ENCODE assay signal across 25 cellular contexts in the genomic region with DNA sequence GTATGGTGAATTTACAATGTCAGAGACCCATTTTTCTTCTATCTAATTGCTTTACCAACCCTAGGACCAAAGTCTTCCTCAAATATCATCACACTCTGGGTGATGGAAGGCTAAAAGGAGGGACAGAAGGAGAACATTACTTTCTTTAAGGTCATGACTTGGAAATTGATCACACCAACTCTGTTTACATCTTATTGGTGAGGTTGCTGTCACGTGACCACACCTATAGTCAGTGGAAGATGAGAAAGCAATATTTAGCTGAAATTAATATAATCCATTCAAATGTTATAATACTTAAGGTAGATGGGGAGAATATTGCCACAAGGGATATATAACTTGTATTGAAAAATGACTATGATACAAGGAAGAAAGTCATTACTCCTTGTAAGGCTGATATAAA.
"Had no signal": no experiment of that assay in that cellular context is flagged by ENCODE, and none has a peak within 500 bp of the region (broad histone marks: within the 10 kb centered on the region; RNA-seq: fewer than 3 reads in every experiment).

No MANE protein-coding gene starts in this region.

- H3K36me3 ChIP-seq: esophagus muscularis mucosa, gastroesophageal sphincter, heart left ventricle, left lung, lower lobe of right lung had no signal

- H3K27me3 ChIP-seq: dorsolateral prefrontal cortex, esophagus muscularis mucosa, foreskin keratinocyte, gastroesophageal sphincter, heart left ventricle, hepatocyte, left lung had no signal

- FAIRE-seq: colon, endothelial cell of umbilical vein, frontal cortex, kidney had no signal

- H3K27ac ChIP-seq: coronary artery, dorsolateral prefrontal cortex, esophagus muscularis mucosa, foreskin keratinocyte, gastroesophageal sphincter, heart left ventricle, hepatocyte, left lung, lower lobe of right lung had no signal

- H3K4me3 ChIP-seq: coronary artery, dorsolateral prefrontal cortex, esophagus muscularis mucosa, gastroesophageal sphincter, heart left ventricle, hepatocyte, left lung, lower lobe of right lung, mucosa of descending colon had no signal

- DNase-seq: dermis blood vessel endothelial cell; dorsolateral prefrontal cortex; effector CD4-positive, alpha-beta T cell; effector memory CD4-positive, alpha-beta T cell; foreskin keratinocyte; heart left ventricle; hypothalamus; immature natural killer cell; islet precursor cell; kidney; kidney glomerular epithelial cell; left colon; left lung; left ventricle myocardium superior; lower lobe of right lung; mesenchymal stem cell; mucosa of descending colon; naive B cell had no signal

- H3K79me2 ChIP-seq: hepatocyte had no signal

- H2AFZ ChIP-seq: hepatocyte had no signal

- H3K4me1 ChIP-seq: esophagus muscularis mucosa, foreskin keratinocyte, gastroesophageal sphincter, heart left ventricle, left lung, lower lobe of right lung had no signal

- H3K9me3 ChIP-seq: esophagus muscularis mucosa, gastroesophageal sphincter, heart left ventricle, lower lobe of right lung, mucosa of descending colon had no signal

- ATAC-seq: foreskin keratinocyte, gastroesophageal sphincter, heart left ventricle, left colon, left lung, left ventricle myocardium superior, lower lobe of right lung, mucosa of descending colon had no signal

- H3K4me2 ChIP-seq: hepatocyte had no signal
